ENCODE assay signal across 17 cellular contexts in the genomic region with DNA sequence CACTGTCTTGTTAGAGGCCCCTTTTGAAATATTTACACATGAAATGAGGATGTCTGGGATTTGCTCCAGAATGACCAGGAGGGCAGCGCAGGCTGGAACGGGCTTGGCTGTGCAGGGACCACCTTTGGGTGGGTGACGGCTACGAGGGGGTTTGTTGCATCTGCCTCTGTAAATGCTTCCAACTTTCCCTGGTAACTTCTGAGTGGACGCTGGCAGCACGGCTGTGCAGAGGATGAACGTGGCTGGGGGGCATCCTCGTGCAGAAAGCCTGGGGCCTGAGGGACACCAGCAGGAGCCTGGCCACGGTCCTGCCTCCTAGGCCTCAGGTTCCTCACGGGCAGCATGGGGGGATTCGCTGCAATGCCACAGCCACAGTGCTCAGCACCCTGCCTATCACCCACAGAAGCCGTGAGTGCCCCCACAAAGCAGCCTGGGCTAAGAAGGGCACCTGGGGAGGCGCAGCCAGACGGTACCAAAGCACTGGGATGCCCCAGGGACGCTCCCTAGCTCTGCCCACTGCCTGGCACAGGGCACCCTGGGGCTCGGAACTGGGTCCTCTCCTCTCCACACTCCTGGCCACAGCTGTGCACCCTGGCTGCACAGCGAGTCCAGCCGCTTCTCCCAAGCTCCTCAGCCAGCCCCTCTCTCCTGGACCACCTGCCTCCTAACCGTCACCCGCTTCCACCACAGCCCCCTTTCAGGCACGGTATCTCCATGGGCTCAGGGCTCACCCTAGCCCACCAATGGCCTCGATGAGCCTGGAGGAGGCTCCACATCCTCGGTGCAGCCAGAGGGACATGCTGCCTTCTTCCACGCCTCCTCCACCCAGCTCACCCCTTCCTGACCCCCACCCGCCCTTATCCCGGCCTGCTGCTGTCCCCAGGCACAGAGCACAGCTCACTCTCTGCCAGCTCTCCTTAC. TPM values are rescaled to one million over a fixed set of nuclear protein-coding genes. Genes with fewer than 3 reads are reported as not detected.
DNase-seq lines count a peak whose midpoint lies in the region; ATAC-seq, FAIRE-seq and TF ChIP-seq lines count a peak whose summit lies in the region.
"Had no signal": no experiment of that assay in that cellular context is flagged by ENCODE, and none has a peak within 500 bp of the region (broad histone marks: within the 10 kb centered on the region; RNA-seq: fewer than 3 reads in every experiment).

No MANE protein-coding gene starts in this region.

- H3K4me3 ChIP-seq in heart left ventricle (no peak overlapping the region), H1 (ENCODE audit: extremely low read depth in 1 of 4, insufficient read depth in 2 of 4, low read depth in 3 of 4, low read length in 4 of 4) (no peak overlapping the region), uterus (no peak overlapping the region)
- H3K4me3 ChIP-seq: skin epidermis had no signal

- DNase-seq in heart left ventricle (peak in 2 of 5 donors; percentile 10 to 26), cardiac septum (ENCODE audit: low spot score) (no peak), H1 (ENCODE audit: low read depth in 1 of 2, low spot score in 2 of 2) (no peak), uterus (no peak), mesenteric fat pad (ENCODE audit: low spot score) (no peak)
- DNase-seq in stimulated activated CD4-positive, alpha-beta T cell treated with anti-CD3 and anti-CD28 coated beads, Interleukin-15, amount 100 ng/mL, for 24 hours: no peak
- DNase-seq in CD4-positive, alpha-beta T cell: no peak
- DNase-seq: activated naive CD4-positive, alpha-beta T cell treated with anti-CD3 and anti-CD28 coated beads, Interleukin-2, amount 10 ng/mL, durations not matched to agents 7 days and 5 days; central memory CD4-positive, alpha-beta T cell; naive B cell; NCI-H1694 treated with DMSO at 0.1 percent for 48 hours; NCI-H526; PC-3; WERI-Rb-1 had no signal

- no peak overlapping the region for H4K5ac ChIP-seq in H1 (ENCODE audit: insufficient read length, low read depth, low read length)

- H3K27ac Mint-ChIP-seq in nephron: peak overlapping the region; percentile 17 to 71 (median 65)
- H3K27ac Mint-ChIP-seq in CD4-positive, alpha-beta T cell: no peak overlapping the region
- H3K27ac Mint-ChIP-seq: activated naive CD4-positive, alpha-beta T cell treated with anti-CD3 and anti-CD28 coated beads, Interleukin-2, amount 10 ng/mL, durations not matched to agents 7 days and 5 days; stimulated activated naive CD8-positive, alpha-beta T cell treated with anti-CD3 and anti-CD28 coated beads, Interleukin-15, Interleukin-2, amounts not matched to agents 100 ng/mL and 50 ng/mL, for 24 hours had no signal

- H3K4me3 Mint-ChIP-seq in nephron: no peak overlapping the region
- H3K4me3 Mint-ChIP-seq in CD4-positive, alpha-beta T cell: no peak overlapping the region
- H3K4me3 Mint-ChIP-seq: activated naive CD4-positive, alpha-beta T cell treated with anti-CD3 and anti-CD28 coated beads, Interleukin-2, amount 10 ng/mL, durations not matched to agents 7 days and 5 days; stimulated activated naive CD8-positive, alpha-beta T cell treated with anti-CD3 and anti-CD28 coated beads, Interleukin-15, Interleukin-2, amounts not matched to agents 100 ng/mL and 50 ng/mL, for 24 hours had no signal

- H3K9me3 ChIP-seq in heart left ventricle (no peaks in the 10 kb centered on the region), H1 (ENCODE audit: insufficient read depth in 2 of 2, low read depth in 1 of 2, low read length in 1 of 2) (no peaks in the 10 kb centered on the region), uterus (no peaks in the 10 kb centered on the region)
- H3K9me3 ChIP-seq in CD4-positive, alpha-beta T cell (ENCODE audit: control insufficient read depth, low read length): no peaks in the 10 kb centered on the region

- no peak overlapping the region for H2AK5ac ChIP-seq in H1 (ENCODE audit: low read depth, low read length)

- H3K14ac ChIP-seq in H1 (ENCODE audit: insufficient read length): no peak overlapping the region

- H3K9me3 Mint-ChIP-seq in nephron: no peaks in the 10 kb centered on the region
- no peaks in the 10 kb centered on the region for H3K9me3 Mint-ChIP-seq in CD4-positive, alpha-beta T cell
- H3K9me3 Mint-ChIP-seq: activated naive CD4-positive, alpha-beta T cell treated with anti-CD3 and anti-CD28 coated beads, Interleukin-2, amount 10 ng/mL, durations not matched to agents 7 days and 5 days; naive B cell; stimulated activated naive CD8-positive, alpha-beta T cell treated with anti-CD3 and anti-CD28 coated beads, Interleukin-15, Interleukin-2, amounts not matched to agents 100 ng/mL and 50 ng/mL, for 24 hours had no signal

- H2BK20ac ChIP-seq in H1 (ENCODE audit: low read length): no peak overlapping the region

- no peak overlapping the region for H3K4ac ChIP-seq in H1 (replicated peaks; ENCODE audit: insufficient read length, low read depth, low read length)

- no peak overlapping the region for H3K23ac ChIP-seq in H1 (ENCODE audit: insufficient read length)

- H3K27me3 ChIP-seq in heart left ventricle (no peaks in the 10 kb centered on the region), H1 (replicated peaks in 1 of 4; ENCODE audit: control insufficient read depth in 3 of 4, extremely low read depth in 1 of 4, insufficient read depth in 3 of 4, low read length in 3 of 4) (no peaks in the 10 kb centered on the region; a peak in 1 of 7 replicates), uterus (no peaks in the 10 kb centered on the region)
- H3K27me3 ChIP-seq in CD4-positive, alpha-beta T cell (ENCODE audit: control insufficient read depth, insufficient read depth, low read length): no peaks in the 10 kb centered on the region

- no peak for TF ChIP-seq CTCF in heart left ventricle (IDR thresholded peaks at IDR 0.05)
- no peak for TF ChIP-seq CTCF in H1 (IDR thresholded peaks at IDR 0.05; ENCODE audit: control extremely low read depth in 1 of 3, insufficient read depth in 1 of 3, low read depth in 1 of 3, low read length in 3 of 3)
- TF ChIP-seq CTCF in nephron (IDR thresholded peaks at IDR 0.05; ENCODE audit: unreplicated experiment in 3 of 3): no peak
- no peak for TF ChIP-seq CTCF in uterus (IDR thresholded peaks at IDR 0.05)
- no peak for TF ChIP-seq CTCF in CD4-positive, alpha-beta T cell (IDR thresholded peaks at IDR 0.05)

- H3K27ac ChIP-seq in heart left ventricle: peak overlapping the region in 9 of 12 donors; percentile 19 to 90 (median 82)
- no peak overlapping the region for H3K27ac ChIP-seq in H1 (ENCODE audit: low read depth, low read length)
- peak overlapping the region; percentile 36 to 87 for H3K27ac ChIP-seq in uterus
- H3K27ac ChIP-seq in CD4-positive, alpha-beta T cell (ENCODE audit: low read depth, low read length): no peak overlapping the region
- H3K27ac ChIP-seq: WERI-Rb-1 had no signal

- no peak overlapping the region for H3K4me2 ChIP-seq in H1 (ENCODE audit: insufficient read depth in 1 of 2, low read depth in 2 of 2, low read length in 2 of 2)

- peaks cover 30 to 87% (median 73%) of the 10 kb centered on the region in 12 donors for H3K4me1 ChIP-seq in heart left ventricle
- H3K4me1 ChIP-seq in H1 (replicated peaks in 1 of 4; ENCODE audit: control insufficient read depth in 3 of 4, insufficient read depth in 4 of 4, low read length in 3 of 4): peaks cover 0 to 8% (median 2%) of the 10 kb centered on the region in 4 experiments; a peak in 3 of 7 replicates
- peaks cover 13 to 35% of the 10 kb centered on the region in 2 donors for H3K4me1 ChIP-seq in uterus

- peaks cover 53% of the 10 kb centered on the region for H3K4me1 Mint-ChIP-seq in nephron
- H3K4me1 Mint-ChIP-seq in CD4-positive, alpha-beta T cell (ENCODE audit: low read depth): peaks cover 45% of the 10 kb centered on the region

- FAIRE-seq in H1 (lab: Jason Lieb, UNC): no peak

- H3K79me1 ChIP-seq in H1 (ENCODE audit: low read depth, low read length): peaks cover 42% of the 10 kb centered on the region

- no peak overlapping the region for H3K18ac ChIP-seq in H1 (ENCODE audit: extremely low read depth, low read length)

- no peak overlapping the region for H2AFZ ChIP-seq in H1 (ENCODE audit: low read length)

- 0 out of 2 replicates have a peak overlapping the region, but pooled peaks have one; percentile 7 for H4K8ac ChIP-seq in H1 (ENCODE audit: extremely low read depth, insufficient read depth, low read length)

- H2BK5ac ChIP-seq in H1 (ENCODE audit: low read depth, low read length): peak overlapping the region; percentile 7; the same call in 1 of the 2 replicates

- no peak overlapping the region for H2BK12ac ChIP-seq in H1 (ENCODE audit: low read depth, low read length)

- no peaks in the 10 kb centered on the region for H3K27me3 Mint-ChIP-seq in nephron (ENCODE audit: low read depth)
- H3K27me3 Mint-ChIP-seq in CD4-positive, alpha-beta T cell: no peaks in the 10 kb centered on the region
- H3K27me3 Mint-ChIP-seq: activated naive CD4-positive, alpha-beta T cell treated with anti-CD3 and anti-CD28 coated beads, Interleukin-2, amount 10 ng/mL, durations not matched to agents 7 days and 5 days; naive B cell; stimulated activated naive CD8-positive, alpha-beta T cell treated with anti-CD3 and anti-CD28 coated beads, Interleukin-15, Interleukin-2, amounts not matched to agents 100 ng/mL and 50 ng/mL, for 24 hours had no signal

- no peak for ATAC-seq in heart left ventricle
- ATAC-seq in CD4-positive, alpha-beta T cell (ENCODE audit: poor library complexity): no peak
- ATAC-seq: PC-3 had no signal

- H3K79me2 ChIP-seq in H1 (ENCODE audit: control insufficient read depth in 1 of 2, insufficient read depth in 2 of 2, low read length in 2 of 2): peaks cover 5 to 88% of the 10 kb centered on the region in 2 experiments

- intact Hi-C loops in heart left ventricle (cut with DNase I) (loop anchor here in 3 of 10 donors (5.0 kb wide), 2 partner anchors 37 to 42 kb away; a partner anchor contains a TSS), cardiac septum (cut with DNase I) (loop anchor here (2.0 kb wide), 1 partner anchor 38 kb away; no protein-coding TSS in a partner anchor), uterus (cut with DNase I; ENCODE audit: low total_unique reads) (loop anchor here (5.0 kb wide), 1 partner anchor 37 kb away; no protein-coding TSS in a partner anchor)
- intact Hi-C loops in CD4-positive, alpha-beta T cell (cut with DNase I, micrococcal nuclease): no loop called here

- peaks cover 12% of the 10 kb centered on the region for H3K36me3 Mint-ChIP-seq in nephron (ENCODE audit: low read depth)
- H3K36me3 Mint-ChIP-seq in CD4-positive, alpha-beta T cell (ENCODE audit: low read depth): peaks cover 17% of the 10 kb centered on the region

- H2BK15ac ChIP-seq in H1 (ENCODE audit: low read length): no peak overlapping the region

- CTCF ChIA-PET in H1 (lab: Charles Lee; ENCODE audit: partially characterized antibody): interaction anchor here (0.9 to 3.7 kb wide), 4 partner anchors 17 to 187 kb away, joined by 3 to 19 read pairs (median 4); no protein-coding TSS in a partner anchor
- CTCF ChIA-PET in CD4-positive, alpha-beta T cell (lab: Charles Lee): interaction anchor here (1.4 kb wide), 1 partner anchor 16 kb away, joined by 4 read pairs; no protein-coding TSS in a partner anchor

- H3K56ac ChIP-seq in H1 (replicated peaks; ENCODE audit: insufficient read length, low read depth, low read length): no peak overlapping the region

- no peak overlapping the region for H3K9ac ChIP-seq in H1 (replicated peaks in 1 of 4; ENCODE audit: extremely low read depth in 1 of 4, low read depth in 3 of 4, low read length in 3 of 4)

- TF ChIP-seq POLR2A in heart left ventricle (IDR thresholded peaks at IDR 0.05) (no peak), H1 (IDR thresholded peaks at IDR 0.05; ENCODE audit: control extremely low read depth in 1 of 2, low read depth in 2 of 2, low read length in 2 of 2) (no peak), uterus (IDR thresholded peaks at IDR 0.05) (no peak)

- no peak for TF ChIP-seq EP300 in H1 (IDR thresholded peaks at IDR 0.05; ENCODE audit: borderline replicate concordance in 1 of 2, low read depth in 2 of 2, low read length in 2 of 2)

- POLR2A ChIA-PET in H1 (lab: Charles Lee; ENCODE audit: partially characterized antibody): interaction anchor here (1.2 kb wide), 1 partner anchor 31 kb away, joined by 4 read pairs; no protein-coding TSS in a partner anchor
- POLR2A ChIA-PET in CD4-positive, alpha-beta T cell (lab: Charles Lee): no interaction called here

- 77 to 87% (median 84%) methylated on average over 18 to 26 of the region's 26 CpGs for WGBS in heart left ventricle, 4 donors
- WGBS in H1 (ENCODE audit: extremely low coverage in 1 of 2, insufficient coverage in 1 of 2, insufficient read length in 1 of 2, insufficient replicate concordance in 2 of 2, low coverage in 1 of 2, low lambda C conversion rate in 2 of 2, missing lambda C conversion rate in 1 of 2), 2 experiments: 97% methylated on average over 18 of the region's 26 CpGs; no CpG with 5 or more reads in 1 of the 2 experiments

- no peak overlapping the region for H4K91ac ChIP-seq in H1 (replicated peaks; ENCODE audit: insufficient read length, low read length)

- no peak for TF ChIP-seq RAD21 in H1 (IDR thresholded peaks at IDR 0.05 in 1 of 2, conservative IDR thresholded peaks at IDR 0.05 in 1 of 2; ENCODE audit: low read depth in 2 of 2, low read length in 2 of 2)

- no peak overlapping the region for H2BK120ac ChIP-seq in H1 (replicated peaks; ENCODE audit: low read depth, low read length)

- H3K36me3 ChIP-seq in heart left ventricle: peaks cover 0 to 5% (median 1%) of the 10 kb centered on the region in 9 donors
- peaks cover 0 to 3% (median 1%) of the 10 kb centered on the region in 4 experiments; a peak in 5 of 8 replicates for H3K36me3 ChIP-seq in H1 (ENCODE audit: control insufficient read depth in 2 of 4, insufficient read depth in 4 of 4, low read length in 3 of 4)
- no peaks in the 10 kb centered on the region for H3K36me3 ChIP-seq in uterus

- peaks cover 4% of the 10 kb centered on the region; the same call in 1 of the 2 replicates for H3K23me2 ChIP-seq in H1 (ENCODE audit: low read depth, low read length)

- H4K20me1 ChIP-seq in H1 (replicated peaks in 1 of 2; ENCODE audit: control insufficient read depth in 1 of 2, insufficient read depth in 2 of 2, low read length in 2 of 2): peaks cover 18 to 48% of the 10 kb centered on the region in 2 experiments

RNA-seq across cellular contexts. Expression of a gene that starts 44.5 kb away (rescaled TPM):
- total RNA-seq in heart left ventricle: 10 to 100 TPM; 21.0 to 45.9 (median 34.9) TPM
- polyA plus RNA-seq in heart left ventricle: 10 to 100 TPM; 17.8 to 38.2 TPM
- 30.6 TPM for total RNA-seq in cardiac septum
- total RNA-seq in H1 (2021; fragmentation: NEBNext Ultra II Directional; extraction: Animal tissue kit (Norgen Biotek cat#: 25700)): 42.4 and 45.1 TPM in 2 replicates
- 18.8 and 27.7 TPM in 2 replicates for polyA plus RNA-seq in H1 (2011; rRNA removed)
- 19.7 TPM for polyA plus RNA-seq in H1 (2011; cell fraction: cytosol; rRNA removed)
- 74.8 TPM for polyA plus RNA-seq in H1 (2011; cell fraction: nucleus; rRNA removed)
- 24.7 to 35.8 TPM (median 32.5 TPM) in 4 replicates for polyA plus RNA-seq in H1 (2012, experiment 1 of 2)
- polyA plus RNA-seq in H1 (2012, experiment 2 of 2): 17.2 TPM
- polyA plus RNA-seq in H1 (2013, experiment 1 of 2): 22.0 TPM
- polyA plus RNA-seq in H1 (2013, experiment 2 of 2): 21.5 TPM
- polyA minus RNA-seq in H1 (2011; rRNA and poly(A)+ RNA removed): 7.1 and 12.4 TPM in 2 replicates
- 42.9 TPM for polyA minus RNA-seq in H1 (2011; cell fraction: cytosol; rRNA and poly(A)+ RNA removed)
- 13.2 TPM for polyA minus RNA-seq in H1 (2011; cell fraction: nucleus; rRNA and poly(A)+ RNA removed)
- 100 to 1,000 TPM in 1 of 4 donors, 10 to 100 TPM in 2, 1 to 10 TPM in 1; 5.9 to 103 (median 13.3) TPM for total RNA-seq in uterus
- total RNA-seq in mesenteric fat pad: 62.3 TPM
- 10 to 100 TPM; 18.3 to 22.1 TPM for total RNA-seq in CD4-positive, alpha-beta T cell

Comparison
In these comparisons a context has a peak if more than half of its experiments do, and no peak if none do; other contexts are left out.
1. H3K27ac ChIP-seq: peak in heart left ventricle (9 of 12) and uterus (2 of 2); none in H1 (single experiment) and CD4-positive, alpha-beta T cell (single experiment).
2. intact Hi-C loops: an anchor here in cardiac septum (2.0 kb wide) and uterus (5.0 kb wide); none called in CD4-positive, alpha-beta T cell.